Comparison of ENCODE assay signal across 1 cellular context in genomic region chr3:33787328-33788009, GRCh38.
TF ChIP-seq lines count a peak whose summit lies in the region.

No MANE protein-coding gene starts in this region.

TF ChIP-seq in HepG2, 621 proteins besides CTCF, POLR2A, EP300 and RAD21 (continued from another document and continues in another):
- TF ChIP-seq, protein P1, sequence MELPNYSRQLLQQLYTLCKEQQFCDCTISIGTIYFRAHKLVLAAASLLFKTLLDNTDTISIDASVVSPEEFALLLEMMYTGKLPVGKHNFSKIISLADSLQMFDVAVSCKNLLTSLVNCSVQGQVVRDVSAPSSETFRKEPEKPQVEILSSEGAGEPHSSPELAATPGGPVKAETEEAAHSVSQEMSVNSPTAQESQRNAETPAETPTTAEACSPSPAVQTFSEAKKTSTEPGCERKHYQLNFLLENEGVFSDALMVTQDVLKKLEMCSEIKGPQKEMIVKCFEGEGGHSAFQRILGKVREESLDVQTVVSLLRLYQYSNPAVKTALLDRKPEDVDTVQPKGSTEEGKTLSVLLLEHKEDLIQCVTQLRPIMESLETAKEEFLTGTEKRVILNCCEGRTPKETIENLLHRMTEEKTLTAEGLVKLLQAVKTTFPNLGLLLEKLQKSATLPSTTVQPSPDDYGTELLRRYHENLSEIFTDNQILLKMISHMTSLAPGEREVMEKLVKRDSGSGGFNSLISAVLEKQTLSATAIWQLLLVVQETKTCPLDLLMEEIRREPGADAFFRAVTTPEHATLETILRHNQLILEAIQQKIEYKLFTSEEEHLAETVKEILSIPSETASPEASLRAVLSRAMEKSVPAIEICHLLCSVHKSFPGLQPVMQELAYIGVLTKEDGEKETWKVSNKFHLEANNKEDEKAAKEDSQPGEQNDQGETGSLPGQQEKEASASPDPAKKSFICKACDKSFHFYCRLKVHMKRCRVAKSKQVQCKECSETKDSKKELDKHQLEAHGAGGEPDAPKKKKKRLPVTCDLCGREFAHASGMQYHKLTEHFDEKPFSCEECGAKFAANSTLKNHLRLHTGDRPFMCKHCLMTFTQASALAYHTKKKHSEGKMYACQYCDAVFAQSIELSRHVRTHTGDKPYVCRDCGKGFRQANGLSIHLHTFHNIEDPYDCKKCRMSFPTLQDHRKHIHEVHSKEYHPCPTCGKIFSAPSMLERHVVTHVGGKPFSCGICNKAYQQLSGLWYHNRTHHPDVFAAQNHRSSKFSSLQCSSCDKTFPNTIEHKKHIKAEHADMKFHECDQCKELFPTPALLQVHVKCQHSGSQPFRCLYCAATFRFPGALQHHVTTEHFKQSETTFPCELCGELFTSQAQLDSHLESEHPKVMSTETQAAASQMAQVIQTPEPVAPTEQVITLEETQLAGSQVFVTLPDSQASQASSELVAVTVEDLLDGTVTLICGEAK (IDR thresholded peaks at IDR 0.05): no peak
- TF ChIP-seq, protein P1 (CRISPR knock-in tag; IDR thresholded peaks at IDR 0.05): no peak
- TF ChIP-seq FOSL2 (CRISPR knock-in tag; IDR thresholded peaks at IDR 0.05) (no peak), SALL1 (CRISPR knock-in tag; IDR thresholded peaks at IDR 0.05) (0 out of 2 replicates have a peak, but pooled peaks have one; percentile 27), ZNF687 (CRISPR knock-in tag; IDR thresholded peaks at IDR 0.05) (peak; percentile 51), MLLT10 (CRISPR knock-in tag; IDR thresholded peaks at IDR 0.05) (no peak), NFAT5 (CRISPR knock-in tag; IDR thresholded peaks at IDR 0.05) (no peak), CREBL2 (CRISPR knock-in tag; IDR thresholded peaks at IDR 0.05; ENCODE audit: borderline replicate concordance) (no peak), ZNF230 (CRISPR knock-in tag; IDR thresholded peaks at IDR 0.05) (0 out of 2 replicates have a peak, but pooled peaks have one; percentile 53), TCF12 (IDR thresholded peaks at IDR 0.05) (no peak), TCF12 (CRISPR knock-in tag; IDR thresholded peaks at IDR 0.05) (no peak), ZNF605 (CRISPR knock-in tag; IDR thresholded peaks at IDR 0.05) (peak; percentile 44; the same call in 1 of the 2 replicates), ZNF24 (IDR thresholded peaks at IDR 0.05) (no peak), ASH2L (IDR thresholded peaks at IDR 0.05; ENCODE audit: insufficient read length, low read depth, low read length) (peak; percentile 48), SAP130 (CRISPR knock-in tag; IDR thresholded peaks at IDR 0.05; ENCODE audit: low read depth) (0 out of 2 replicates have a peak, but pooled peaks have one; percentile 17), ZFP1 (CRISPR knock-in tag; IDR thresholded peaks at IDR 0.05) (no peak), TBP (CRISPR knock-in tag; IDR thresholded peaks at IDR 0.05) (no peak), CEBPG (CRISPR knock-in tag; IDR thresholded peaks at IDR 0.05) (no peak)
- TF ChIP-seq, protein P2, sequence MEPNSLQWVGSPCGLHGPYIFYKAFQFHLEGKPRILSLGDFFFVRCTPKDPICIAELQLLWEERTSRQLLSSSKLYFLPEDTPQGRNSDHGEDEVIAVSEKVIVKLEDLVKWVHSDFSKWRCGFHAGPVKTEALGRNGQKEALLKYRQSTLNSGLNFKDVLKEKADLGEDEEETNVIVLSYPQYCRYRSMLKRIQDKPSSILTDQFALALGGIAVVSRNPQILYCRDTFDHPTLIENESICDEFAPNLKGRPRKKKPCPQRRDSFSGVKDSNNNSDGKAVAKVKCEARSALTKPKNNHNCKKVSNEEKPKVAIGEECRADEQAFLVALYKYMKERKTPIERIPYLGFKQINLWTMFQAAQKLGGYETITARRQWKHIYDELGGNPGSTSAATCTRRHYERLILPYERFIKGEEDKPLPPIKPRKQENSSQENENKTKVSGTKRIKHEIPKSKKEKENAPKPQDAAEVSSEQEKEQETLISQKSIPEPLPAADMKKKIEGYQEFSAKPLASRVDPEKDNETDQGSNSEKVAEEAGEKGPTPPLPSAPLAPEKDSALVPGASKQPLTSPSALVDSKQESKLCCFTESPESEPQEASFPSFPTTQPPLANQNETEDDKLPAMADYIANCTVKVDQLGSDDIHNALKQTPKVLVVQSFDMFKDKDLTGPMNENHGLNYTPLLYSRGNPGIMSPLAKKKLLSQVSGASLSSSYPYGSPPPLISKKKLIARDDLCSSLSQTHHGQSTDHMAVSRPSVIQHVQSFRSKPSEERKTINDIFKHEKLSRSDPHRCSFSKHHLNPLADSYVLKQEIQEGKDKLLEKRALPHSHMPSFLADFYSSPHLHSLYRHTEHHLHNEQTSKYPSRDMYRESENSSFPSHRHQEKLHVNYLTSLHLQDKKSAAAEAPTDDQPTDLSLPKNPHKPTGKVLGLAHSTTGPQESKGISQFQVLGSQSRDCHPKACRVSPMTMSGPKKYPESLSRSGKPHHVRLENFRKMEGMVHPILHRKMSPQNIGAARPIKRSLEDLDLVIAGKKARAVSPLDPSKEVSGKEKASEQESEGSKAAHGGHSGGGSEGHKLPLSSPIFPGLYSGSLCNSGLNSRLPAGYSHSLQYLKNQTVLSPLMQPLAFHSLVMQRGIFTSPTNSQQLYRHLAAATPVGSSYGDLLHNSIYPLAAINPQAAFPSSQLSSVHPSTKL (CRISPR knock-in tag; IDR thresholded peaks at IDR 0.05): 0 out of 2 replicates have a peak, but pooled peaks have one; percentile 10
- TF ChIP-seq, protein P3, sequence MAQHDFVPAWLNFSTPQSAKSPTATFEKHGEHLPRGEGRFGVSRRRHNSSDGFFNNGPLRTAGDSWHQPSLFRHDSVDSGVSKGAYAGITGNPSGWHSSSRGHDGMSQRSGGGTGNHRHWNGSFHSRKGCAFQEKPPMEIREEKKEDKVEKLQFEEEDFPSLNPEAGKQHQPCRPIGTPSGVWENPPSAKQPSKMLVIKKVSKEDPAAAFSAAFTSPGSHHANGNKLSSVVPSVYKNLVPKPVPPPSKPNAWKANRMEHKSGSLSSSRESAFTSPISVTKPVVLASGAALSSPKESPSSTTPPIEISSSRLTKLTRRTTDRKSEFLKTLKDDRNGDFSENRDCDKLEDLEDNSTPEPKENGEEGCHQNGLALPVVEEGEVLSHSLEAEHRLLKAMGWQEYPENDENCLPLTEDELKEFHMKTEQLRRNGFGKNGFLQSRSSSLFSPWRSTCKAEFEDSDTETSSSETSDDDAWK (CRISPR knock-in tag; IDR thresholded peaks at IDR 0.05): no peak
- TF ChIP-seq, protein P4, sequence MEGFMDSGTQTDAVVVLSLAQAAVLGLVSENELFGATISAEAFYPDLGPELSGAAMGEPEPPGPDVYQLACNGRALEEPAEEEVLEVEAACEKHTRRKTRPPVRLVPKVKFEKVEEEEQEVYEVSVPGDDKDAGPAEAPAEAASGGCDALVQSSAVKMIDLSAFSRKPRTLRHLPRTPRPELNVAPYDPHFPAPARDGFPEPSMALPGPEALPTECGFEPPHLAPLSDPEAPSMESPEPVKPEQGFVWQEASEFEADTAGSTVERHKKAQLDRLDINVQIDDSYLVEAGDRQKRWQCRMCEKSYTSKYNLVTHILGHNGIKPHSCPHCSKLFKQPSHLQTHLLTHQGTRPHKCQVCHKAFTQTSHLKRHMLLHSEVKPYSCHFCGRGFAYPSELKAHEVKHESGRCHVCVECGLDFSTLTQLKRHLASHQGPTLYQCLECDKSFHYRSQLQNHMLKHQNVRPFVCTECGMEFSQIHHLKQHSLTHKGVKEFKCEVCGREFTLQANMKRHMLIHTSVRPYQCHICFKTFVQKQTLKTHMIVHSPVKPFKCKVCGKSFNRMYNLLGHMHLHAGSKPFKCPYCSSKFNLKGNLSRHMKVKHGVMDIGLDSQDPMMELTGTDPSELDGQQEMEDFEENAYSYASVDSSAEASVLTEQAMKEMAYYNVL (CRISPR knock-in tag; IDR thresholded peaks at IDR 0.05; ENCODE audit: borderline replicate concordance): no peak
